8 cellular contexts compared by ENCODE assay signal in genomic region chr3:9727041-9727595, GRCh38. TPM values are rescaled to one million over a fixed set of nuclear protein-coding genes. Genes with fewer than 3 reads are reported as not detected.
A peak's percentile ranks its signal among the peaks of the same experiment; 100 is the strongest.
DNase-seq lines count a peak whose midpoint lies in the region; ATAC-seq and TF ChIP-seq lines count a peak whose summit lies in the region.

No MANE protein-coding gene starts in this region.

- no peaks in the 10 kb centered on the region for H3K9me3 Mint-ChIP-seq in stimulated activated effector memory CD8-positive, alpha-beta T cell treated with anti-CD3 and anti-CD28 coated beads, Interleukin-12 subunit alpha, Interleukin-12 subunit beta, amount 100 ng/mL, for 72 hours

- peaks cover 8% of the 10 kb centered on the region for H3K36me3 Mint-ChIP-seq in stimulated activated effector memory CD8-positive, alpha-beta T cell treated with anti-CD3 and anti-CD28 coated beads, Interleukin-12 subunit alpha, Interleukin-12 subunit beta, amount 100 ng/mL, for 72 hours

- peak; percentile 39 for ATAC-seq in stimulated activated effector memory CD8-positive, alpha-beta T cell treated with anti-CD3 and anti-CD28 coated beads, Interleukin-12 subunit alpha, Interleukin-12 subunit beta, amount 100 ng/mL, for 72 hours

- peak; percentile 15 for TF ChIP-seq CTCF in fibroblast of pulmonary artery (IDR thresholded peaks at IDR 0.05; ENCODE audit: low read length, missing control alignments)

- peak overlapping the region; percentile 60 for H3K4me3 Mint-ChIP-seq in stimulated activated effector memory CD8-positive, alpha-beta T cell treated with anti-CD3 and anti-CD28 coated beads, Interleukin-12 subunit alpha, Interleukin-12 subunit beta, amount 100 ng/mL, for 72 hours

- DNase-seq in Daoy (ENCODE audit: low read depth) (peak; percentile 25), KG1 (lab: John Stamatoyannopoulos, UW) (peak; percentile 13), fibroblast of pulmonary artery (ENCODE audit: low read depth) (no peak), NCI-H226 (no peak), GM19240 (ENCODE audit: insufficient read length, low spot score) (no peak), LoVo (ENCODE audit: low spot score) (no peak)
- DNase-seq in activated CD4-positive, alpha-beta T cell treated with anti-CD3 and anti-CD28 coated beads for 4 hours, result peak; percentile 46 to 56
- peak; percentile 29 to 75 for DNase-seq in stimulated activated effector memory CD8-positive, alpha-beta T cell treated with anti-CD3 and anti-CD28 coated beads, Interleukin-12 subunit alpha, Interleukin-12 subunit beta, amount 100 ng/mL, for 72 hours (ENCODE audit: low spot score in 2 of 2)

- peaks cover 25% of the 10 kb centered on the region for H3K4me1 Mint-ChIP-seq in stimulated activated effector memory CD8-positive, alpha-beta T cell treated with anti-CD3 and anti-CD28 coated beads, Interleukin-12 subunit alpha, Interleukin-12 subunit beta, amount 100 ng/mL, for 72 hours

- no peak overlapping the region for H3K4me3 ChIP-seq in fibroblast of pulmonary artery (replicated peaks; ENCODE audit: low read depth, low read length)

- peak overlapping the region; percentile 62 for H3K27ac Mint-ChIP-seq in stimulated activated effector memory CD8-positive, alpha-beta T cell treated with anti-CD3 and anti-CD28 coated beads, Interleukin-12 subunit alpha, Interleukin-12 subunit beta, amount 100 ng/mL, for 72 hours

RNA-seq across cellular contexts. Expression of gene BRPF1, which starts 4.4 kb away (rescaled TPM):
- 10.9 and 15.6 TPM in 2 replicates for total RNA-seq in Daoy (2014; rRNA removed; shearing (Covaris generic))

RNA-seq across cellular contexts. Expression of gene OGG1, which starts 22.6 kb away (rescaled TPM):
- total RNA-seq in Daoy (2014; rRNA removed; shearing (Covaris generic)), result 11.3 and 11.9 TPM in 2 replicates

RNA-seq across cellular contexts. Expression of gene CPNE9, which starts 23.5 kb away (rescaled TPM):
- total RNA-seq in Daoy (2014; rRNA removed; shearing (Covaris generic)), result not detected in 2 replicates

RNA-seq across cellular contexts. Expression of gene CAMK1, which starts 42.6 kb away (rescaled TPM):
- 7.7 and 28.1 TPM in 2 replicates for total RNA-seq in Daoy (2014; rRNA removed; shearing (Covaris generic))

Comparison
In these comparisons a context has a peak if more than half of its experiments do, and no peak if none do; other contexts are left out.
1. DNase-seq: peak in Daoy (single experiment), KG1 (single experiment), activated CD4-positive, alpha-beta T cell treated with anti-CD3 and anti-CD28 coated beads for 4 hours (2 of 2) and stimulated activated effector memory CD8-positive, alpha-beta T cell treated with anti-CD3 and anti-CD28 coated beads, Interleukin-12 subunit alpha, Interleukin-12 subunit beta, amount 100 ng/mL, for 72 hours (2 of 2); none in fibroblast of pulmonary artery (single experiment), NCI-H226 (single experiment), GM19240 (single experiment) and LoVo (single experiment).